Comparison of ENCODE assay signal across 19 cellular contexts in the genomic region with DNA sequence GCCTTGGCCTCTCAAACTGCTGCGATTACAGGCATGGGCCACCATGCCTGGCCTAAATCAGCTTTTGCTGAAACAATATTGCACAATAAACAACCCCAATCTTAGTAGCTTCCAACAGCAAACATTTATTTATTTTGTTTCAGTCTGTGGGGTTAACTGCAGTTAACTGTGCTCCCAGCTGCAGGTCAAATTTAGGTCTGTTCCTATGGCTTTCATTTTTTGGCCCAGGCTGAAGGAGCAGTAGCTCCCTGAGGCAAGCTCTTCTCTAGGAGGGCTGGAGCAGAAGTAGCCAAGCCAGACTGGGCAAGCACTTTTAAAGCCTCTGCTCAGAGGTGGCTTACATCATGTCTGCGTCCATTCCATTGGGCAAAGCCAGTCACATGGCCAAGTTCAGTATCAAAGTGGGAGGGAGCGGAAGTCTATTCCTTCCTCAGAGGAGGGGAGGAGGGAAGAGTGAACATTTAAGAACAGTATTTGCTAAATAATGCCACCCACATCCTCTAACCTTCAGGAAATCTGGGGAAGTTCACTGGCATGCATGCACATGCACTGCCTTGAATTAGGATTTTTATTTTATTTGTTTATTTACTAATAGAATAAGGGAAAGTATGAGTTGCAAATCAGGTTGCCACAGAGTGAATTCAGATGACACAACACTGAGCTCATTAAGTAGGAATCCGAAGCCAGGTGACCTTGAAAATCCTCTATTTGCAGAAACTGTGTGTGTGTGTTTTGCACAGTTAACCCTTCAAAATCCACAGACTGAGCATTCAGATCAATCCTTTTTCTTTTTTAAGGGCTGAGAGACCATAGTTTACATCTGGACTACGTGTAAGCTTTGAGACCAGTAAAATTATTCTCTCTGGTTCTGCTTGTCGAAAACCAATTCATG.
DNase-seq lines count a peak whose midpoint lies in the region; ATAC-seq and TF ChIP-seq lines count a peak whose summit lies in the region.
"Had no signal": no experiment of that assay in that cellular context is flagged by ENCODE, and none has a peak within 500 bp of the region (broad histone marks: within the 10 kb centered on the region; RNA-seq: fewer than 3 reads in every experiment).

No MANE protein-coding gene starts in this region.

- H3K4ac ChIP-seq in H9 (ENCODE audit: low read depth, low read length) = no peak overlapping the region

- no peak overlapping the region for H2AK5ac ChIP-seq in H9 (ENCODE audit: insufficient read length, low read length)

- H3K36me3 Mint-ChIP-seq in H9 (ENCODE audit: insufficient read depth in 1 of 3, low read depth in 3 of 3) = no peaks in the 10 kb centered on the region
- H3K36me3 Mint-ChIP-seq in activated CD8-positive, alpha-beta T cell treated with anti-CD3 and anti-CD28 coated beads, Interleukin-2, amount 10 ng/mL, durations not matched to agents 7 days and 5 days (ENCODE audit: low read depth) = no peaks in the 10 kb centered on the region
- H3K36me3 Mint-ChIP-seq: activated naive CD8-positive, alpha-beta T cell had no signal

- no peak overlapping the region for H4K8ac ChIP-seq in H9 (replicated peaks; ENCODE audit: insufficient read length, low read depth, low read length)

- CTCF ChIA-PET in activated CD8-positive, alpha-beta T cell treated with anti-CD3 and anti-CD28 coated beads, Interleukin-2, amount 10 ng/mL, durations not matched to agents 7 days and 5 days (lab: Charles Lee) = no interaction called here

- no peak overlapping the region for H2BK12ac ChIP-seq in H9 (ENCODE audit: insufficient read length, low read depth, low read length)

- no CpG with 5 or more reads among the region's 6 CpGs for WGBS in H9 (ENCODE audit: extremely low coverage, insufficient read length, low lambda C conversion rate)
- 77 to 90% methylated on average over 3 to 4 of the region's 6 CpGs for whole genome bisulfite sequencing in mesodermal cell (ENCODE audit: insufficient coverage in 2 of 2), 2 experiments

- H2BK20ac ChIP-seq in H9 (ENCODE audit: low read depth, low read length, poor library complexity, severe bottlenecking) = no peak overlapping the region

- H2AFZ ChIP-seq in H9 (ENCODE audit: low read length) = no peak overlapping the region

- H3K4me3 ChIP-seq in mesodermal cell (ENCODE audit: extremely low read depth, insufficient read depth, low read length, poor library complexity, severe bottlenecking) = no peak overlapping the region
- H3K4me3 ChIP-seq: BLaER1 had no signal

- H3T11ph ChIP-seq in H9 (ENCODE audit: low read length) = no peak overlapping the region

- no peak overlapping the region for H3K23ac ChIP-seq in H9 (ENCODE audit: insufficient read length, low read depth, low read length)

- no peaks in the 10 kb centered on the region for H3K79me1 ChIP-seq in H9 (ENCODE audit: insufficient read depth, low read depth, low read length, poor library complexity, severe bottlenecking)

- H3K4me1 Mint-ChIP-seq in H9 = peaks cover 30 to 35% of the 10 kb centered on the region in 2 experiments
- H3K4me1 Mint-ChIP-seq in activated CD8-positive, alpha-beta T cell treated with anti-CD3 and anti-CD28 coated beads, Interleukin-2, amount 10 ng/mL, durations not matched to agents 7 days and 5 days (ENCODE audit: low read depth) = no peaks in the 10 kb centered on the region

- no peak overlapping the region for H4K5ac ChIP-seq in H9 (ENCODE audit: insufficient read length, low read depth, low read length)

- no peak overlapping the region for H3K14ac ChIP-seq in H9 (ENCODE audit: insufficient read depth, low read length)

- no peak overlapping the region for H3K18ac ChIP-seq in H9 (ENCODE audit: insufficient read length, low read depth, low read length)

- H3K27me3 Mint-ChIP-seq in H9 (ENCODE audit: low read depth) = peaks cover 7% of the 10 kb centered on the region
- no peaks in the 10 kb centered on the region for H3K27me3 Mint-ChIP-seq in activated CD8-positive, alpha-beta T cell treated with anti-CD3 and anti-CD28 coated beads, Interleukin-2, amount 10 ng/mL, durations not matched to agents 7 days and 5 days (ENCODE audit: low read depth)

- TF ChIP-seq CTCF in H9 (conservative IDR thresholded peaks at IDR 0.05) (no peak), foreskin keratinocyte (conservative IDR thresholded peaks at IDR 0.05) (no peak)

- no peak overlapping the region for H3K4me3 Mint-ChIP-seq in H9
- no peak overlapping the region for H3K4me3 Mint-ChIP-seq in activated CD8-positive, alpha-beta T cell treated with anti-CD3 and anti-CD28 coated beads, Interleukin-2, amount 10 ng/mL, durations not matched to agents 7 days and 5 days
- H3K4me3 Mint-ChIP-seq: activated naive CD8-positive, alpha-beta T cell; effector memory CD8-positive, alpha-beta T cell; T-helper 1 cell treated with Interleukin-12 subunit alpha and Interleukin-12 subunit beta and Interleukin-4 antibody, amounts not matched to agents 30 μg/mL and 1 μg/mL, for 36 hours had no signal

- H3K4me1 ChIP-seq in H9 (ENCODE audit: insufficient read depth, low read length) (no peaks in the 10 kb centered on the region), foreskin keratinocyte (no peaks in the 10 kb centered on the region), mesodermal cell (ENCODE audit: control insufficient read depth, insufficient read depth, low read length, poor library complexity, severe bottlenecking) (peaks cover 4% of the 10 kb centered on the region)
- H3K4me1 ChIP-seq: BLaER1 had no signal

- ATAC-seq in foreskin keratinocyte = peak; percentile 29
- no peak for ATAC-seq in GM19351 (IDR thresholded peaks at IDR 0.05; ENCODE audit: unreplicated experiment)
- ATAC-seq in activated CD8-positive, alpha-beta T cell treated with anti-CD3 and anti-CD28 coated beads, Interleukin-2, amount 10 ng/mL, durations not matched to agents 7 days and 5 days = no peak
- ATAC-seq: effector memory CD8-positive, alpha-beta T cell had no signal

- no peak overlapping the region for H2BK120ac ChIP-seq in H9 (ENCODE audit: low read depth, low read length, poor library complexity, severe bottlenecking)

- H3K27ac Mint-ChIP-seq in H9 = no peak overlapping the region
- no peak overlapping the region for H3K27ac Mint-ChIP-seq in activated CD8-positive, alpha-beta T cell treated with anti-CD3 and anti-CD28 coated beads, Interleukin-2, amount 10 ng/mL, durations not matched to agents 7 days and 5 days
- H3K27ac Mint-ChIP-seq: activated naive CD8-positive, alpha-beta T cell; effector memory CD8-positive, alpha-beta T cell; T-helper 1 cell treated with Interleukin-12 subunit alpha and Interleukin-12 subunit beta and Interleukin-4 antibody, amounts not matched to agents 30 μg/mL and 1 μg/mL, for 36 hours had no signal

- no peak overlapping the region for H3K56ac ChIP-seq in H9 (ENCODE audit: insufficient read length, low read depth, low read length)

- POLR2A ChIA-PET in activated CD8-positive, alpha-beta T cell treated with anti-CD3 and anti-CD28 coated beads, Interleukin-2, amount 10 ng/mL, durations not matched to agents 7 days and 5 days (lab: Charles Lee) = no interaction called here

- H3K27ac ChIP-seq in H9 (ENCODE audit: insufficient read length, low read depth, low read length) = no peak overlapping the region
- H3K27ac ChIP-seq in foreskin keratinocyte = no peak overlapping the region
- peak overlapping the region; percentile 1 for H3K27ac ChIP-seq in mesodermal cell (ENCODE audit: low read depth, low read length, severe bottlenecking)
- H3K27ac ChIP-seq: BLaER1 had no signal

- H4K20me1 ChIP-seq in H9 (ENCODE audit: control insufficient read depth, insufficient read depth, insufficient read length) = no peaks in the 10 kb centered on the region
- H4K20me1 ChIP-seq: BLaER1 had no signal

- no peaks in the 10 kb centered on the region for H3K79me2 ChIP-seq in H9 (ENCODE audit: insufficient read depth, low read length)

- no peak overlapping the region for H3K4me2 ChIP-seq in H9 (ENCODE audit: insufficient read depth, insufficient read length, low read length)
- H3K4me2 ChIP-seq: BLaER1 had no signal

- H3K9me3 Mint-ChIP-seq in H9 = peaks cover 2 to 4% of the 10 kb centered on the region in 2 experiments; a peak in 2 of 5 replicates
- no peaks in the 10 kb centered on the region for H3K9me3 Mint-ChIP-seq in activated CD8-positive, alpha-beta T cell treated with anti-CD3 and anti-CD28 coated beads, Interleukin-2, amount 10 ng/mL, durations not matched to agents 7 days and 5 days (ENCODE audit: insufficient read depth)
- H3K9me3 Mint-ChIP-seq: effector memory CD8-positive, alpha-beta T cell had no signal

- H3K9me3 ChIP-seq in H9 (ENCODE audit: control insufficient read depth, low read depth, low read length) (no peaks in the 10 kb centered on the region), mesodermal cell (ENCODE audit: control insufficient read depth, low read length) (no peaks in the 10 kb centered on the region)
- H3K9me3 ChIP-seq: BLaER1 had no signal

- no peaks in the 10 kb centered on the region for H3K36me3 ChIP-seq in mesodermal cell (ENCODE audit: control insufficient read depth, insufficient read depth, low read length)
- H3K36me3 ChIP-seq: BLaER1 had no signal

- H3K9ac ChIP-seq in H9 (ENCODE audit: extremely low read depth, insufficient read length, low read length) = no peak overlapping the region
- H3K9ac ChIP-seq: BLaER1 had no signal

- no peak overlapping the region for H2BK5ac ChIP-seq in H9 (ENCODE audit: insufficient read length, low read length)

- no peak overlapping the region for H4K91ac ChIP-seq in H9 (ENCODE audit: insufficient read length, low read depth, low read length)

- H3K23me2 ChIP-seq in H9 (ENCODE audit: insufficient read length, low read depth, low read length, poor library complexity, severe bottlenecking) = no peaks in the 10 kb centered on the region

- no peak overlapping the region for H2BK15ac ChIP-seq in H9 (ENCODE audit: low read depth, low read length)

- DNase-seq in H9 (peak; percentile 37), NAMALWA (ENCODE audit: low spot score) (peak; percentile 5), foreskin keratinocyte (peak in 1 of 2 donors; percentile 2), HUDEP-2 (lab: John Stamatoyannopoulos, UW; ENCODE audit: unreplicated experiment in 76 of 76) (no peak), NCI-H345 treated with DMSO at 0.1 percent for 48 hours (lab: John Stamatoyannopoulos, UW; ENCODE audit: unreplicated experiment) (no peak)
- no peak for DNase-seq in activated CD8-positive, alpha-beta T cell treated with anti-CD3 and anti-CD28 coated beads, Interleukin-2, amount 10 ng/mL, durations not matched to agents 7 days and 5 days
- DNase-seq: activated CD4-positive, alpha-beta T cell treated with anti-CD3 and anti-CD28 coated beads for 1 hour; activated CD8-positive, alpha-beta memory T cell treated with anti-CD3 and anti-CD28 coated beads, Interleukin-2, amount 50 U/mL, for 4 hours; DMS79 treated with DMSO at 0.1 percent for 48 hours; effector memory CD8-positive, alpha-beta T cell; Kasumi-1; NCI-H1694; NCI-H510A treated with DMSO at 0.1 percent for 48 hours; stimulated activated CD4-positive, alpha-beta T cell treated with anti-CD3 and anti-CD28 coated beads, Interleukin-12 subunit alpha, Interleukin-12 subunit beta, amount 100 ng/mL, for 4 hours had no signal

- H3K27me3 ChIP-seq in H9 (ENCODE audit: insufficient read depth, low read length) = no peaks in the 10 kb centered on the region
- H3K27me3 ChIP-seq in foreskin keratinocyte = no peaks in the 10 kb centered on the region
- H3K27me3 ChIP-seq: BLaER1 had no signal

Comparison
In these comparisons a context has a peak if more than half of its experiments do, and no peak if none do; other contexts are left out.
1. DNase-seq: peak in H9 (single experiment) and NAMALWA (single experiment); none in HUDEP-2 (0 of 76), NCI-H345 treated with DMSO at 0.1 percent for 48 hours (single experiment) and activated CD8-positive, alpha-beta T cell treated with anti-CD3 and anti-CD28 coated beads, Interleukin-2, amount 10 ng/mL, durations not matched to agents 7 days and 5 days (single experiment).